1 cellular context compared by ENCODE assay signal in genomic region chr12:203074-203461, GRCh38.
TF ChIP-seq lines count a peak whose summit lies in the region.

No MANE protein-coding gene starts in this region.

TF ChIP-seq in IMR-90, 13 proteins besides CTCF, POLR2A, EP300 and RAD21:
- TF ChIP-seq CHD1 (IDR thresholded peaks at IDR 0.05; ENCODE audit: low read depth, low read length) (no peak), CEBPB (IDR thresholded peaks at IDR 0.05; ENCODE audit: low read depth, low read length) (no peak), USF2 (IDR thresholded peaks at IDR 0.05; ENCODE audit: low read depth, low read length) (no peak)
